ENCODE assay signal across 18 cellular contexts in genomic region chr5:130731839-130732238, GRCh38.
DNase-seq lines count a peak whose midpoint lies in the region; ATAC-seq and TF ChIP-seq lines count a peak whose summit lies in the region.
"Had no signal": no experiment of that assay in that cellular context is flagged by ENCODE, and none has a peak within 500 bp of the region (broad histone marks: within the 10 kb centered on the region; RNA-seq: fewer than 3 reads in every experiment).

No MANE protein-coding gene starts in this region.

- POLR2A ChIA-PET in HEK293 (lab: Yijun Ruan, JAX) = no interaction called here
- POLR2A ChIA-PET in A673 (lab: Charles Lee; ENCODE audit: low non-redundant PET) = no interaction called here

- CTCF ChIA-PET in HEK293 (lab: Yijun Ruan, JAX) = no interaction called here
- CTCF ChIA-PET in A673 (lab: Charles Lee) = no interaction called here

- DNase-seq in DMS53 (lab: John Stamatoyannopoulos, UW) (peak; percentile 42), DMS53 treated with DMSO at 0.1 percent for 48 hours (lab: John Stamatoyannopoulos, UW; ENCODE audit: unreplicated experiment) (no peak), NT2/D1 (ENCODE audit: low read depth, low spot score) (no peak), A673 (ENCODE audit: low spot score) (no peak), DMS 273 treated with DMSO at 0.1 percent for 48 hours (lab: John Stamatoyannopoulos, UW) (no peak)
- DNase-seq: Calu3; CD8-positive, alpha-beta T cell; DMS79; GF-D8; Karpas-422; KBM-7 had no signal

- H3K36me3 ChIP-seq in HEK293 (ENCODE audit: control insufficient read depth in 2 of 2, insufficient read depth in 1 of 2, low read length in 2 of 2) (no peaks in the 10 kb centered on the region), NT2/D1 (ENCODE audit: insufficient read depth, insufficient read length, low read length) (no peaks in the 10 kb centered on the region), iPS-15b (ENCODE audit: control insufficient read depth, insufficient read depth, low read length) (no peaks in the 10 kb centered on the region), A673 (ENCODE audit: insufficient read depth, low read length, poor library complexity, severe bottlenecking) (no peaks in the 10 kb centered on the region)
- H3K36me3 ChIP-seq: BLaER1 treated with 17β-estradiol and CSF1 and Interleukin-3, amounts not matched to agents 10 nM and 100 nM had no signal

- H3K4me1 ChIP-seq in HEK293 (ENCODE audit: control insufficient read depth, insufficient read depth, low read length) (no peaks in the 10 kb centered on the region), NT2/D1 (ENCODE audit: insufficient read depth, insufficient read length) (no peaks in the 10 kb centered on the region), iPS-15b (ENCODE audit: control insufficient read depth, insufficient read depth, low read length) (peaks cover 4% of the 10 kb centered on the region), A673 (ENCODE audit: insufficient read depth, low read length, poor library complexity, severe bottlenecking) (no peaks in the 10 kb centered on the region)
- H3K4me1 ChIP-seq: A549; BLaER1 treated with 17β-estradiol and CSF1 and Interleukin-3, amounts not matched to agents 10 nM and 100 nM had no signal

- no peak overlapping the region for H3K9ac ChIP-seq in NT2/D1 (ENCODE audit: insufficient read length, low read depth)
- no peak overlapping the region for H3K9ac ChIP-seq in iPS-15b (ENCODE audit: low read depth, low read length)
- H3K9ac ChIP-seq: BLaER1 treated with 17β-estradiol and CSF1 and Interleukin-3, amounts not matched to agents 10 nM and 100 nM had no signal

- H3K9me3 ChIP-seq in HEK293 (ENCODE audit: control insufficient read depth, insufficient read depth, low read depth, low read length) (no peaks in the 10 kb centered on the region), NT2/D1 (ENCODE audit: insufficient read depth, low read length) (no peaks in the 10 kb centered on the region), iPS-15b (ENCODE audit: control insufficient read depth, insufficient read depth, low read length) (no peaks in the 10 kb centered on the region), A673 (ENCODE audit: low read depth, low read length, poor library complexity, severe bottlenecking) (no peaks in the 10 kb centered on the region)

- H3K27me3 ChIP-seq in NT2/D1 (ENCODE audit: insufficient read depth, insufficient read length) (no peaks in the 10 kb centered on the region), iPS-15b (ENCODE audit: control insufficient read depth, insufficient read depth, low read length) (no peaks in the 10 kb centered on the region), A673 (replicated peaks; ENCODE audit: insufficient read depth, low read depth, low read length, poor library complexity) (no peaks in the 10 kb centered on the region)
- H3K27me3 ChIP-seq: BLaER1 treated with 17β-estradiol and CSF1 and Interleukin-3, amounts not matched to agents 10 nM and 100 nM had no signal

- ATAC-seq in HG03342 (IDR thresholded peaks at IDR 0.05; ENCODE audit: unreplicated experiment) = no peak
- ATAC-seq: A549; CD8-positive, alpha-beta T cell; HCT116 had no signal

- intact Hi-C loops in A673 (cut with micrococcal nuclease; ENCODE audit: unreplicated experiment) = no loop called here

- H3K27ac ChIP-seq in HEK293 (ENCODE audit: extremely low read depth, low read depth, low read length) = no peak overlapping the region
- no peak overlapping the region for H3K27ac ChIP-seq in A673 (ENCODE audit: low read depth, low read length, poor library complexity, severe bottlenecking)
- H3K27ac ChIP-seq: 22Rv1; A549; BLaER1 treated with 17β-estradiol and CSF1 and Interleukin-3, amounts not matched to agents 10 nM and 100 nM had no signal

- TF ChIP-seq CTCF in HEK293 (tag by site-specific recombination; IDR thresholded peaks at IDR 0.05) (no peak), A673 (conservative IDR thresholded peaks at IDR 0.05; ENCODE audit: low read depth, low read length) (no peak)

- BruUV-seq in A673 (replicated peaks; lab: Mats Ljungman, UMichigan) = no TSS peak

- no peak overlapping the region for H3K4me3 ChIP-seq in HEK293 (ENCODE audit: low read depth, low read length)
- H3K4me3 ChIP-seq in NT2/D1 (ENCODE audit: insufficient read length, low read depth) = peak overlapping the region; percentile 26
- H3K4me3 ChIP-seq in iPS-15b (ENCODE audit: low read depth, low read length) = peak overlapping the region; percentile 48
- H3K4me3 ChIP-seq in A673 (ENCODE audit: low read depth, low read length, poor library complexity, severe bottlenecking) = no peak overlapping the region
- H3K4me3 ChIP-seq: A549; BLaER1 treated with 17β-estradiol and CSF1 and Interleukin-3, amounts not matched to agents 10 nM and 100 nM had no signal

TF ChIP-seq in HEK293, 187 proteins besides CTCF, POLR2A, EP300 and RAD21:
- TF ChIP-seq PATZ1 (tag by site-specific recombination; IDR thresholded peaks at IDR 0.05) (no peak), SETDB1 (IDR thresholded peaks at IDR 0.05; ENCODE audit: insufficient read length, low read length) (peak; percentile 74), GLIS2 (tag by site-specific recombination; IDR thresholded peaks at IDR 0.05) (no peak)
TF ChIP-seq in HEK293: peak in this region for 1.

Comparison
In these comparisons a context has a peak if more than half of its experiments do, and no peak if none do; other contexts are left out.
1. H3K4me3 ChIP-seq: peak in NT2/D1 (single experiment) and iPS-15b (single experiment); none in HEK293 (single experiment) and A673 (single experiment).